In the genomic region with DNA sequence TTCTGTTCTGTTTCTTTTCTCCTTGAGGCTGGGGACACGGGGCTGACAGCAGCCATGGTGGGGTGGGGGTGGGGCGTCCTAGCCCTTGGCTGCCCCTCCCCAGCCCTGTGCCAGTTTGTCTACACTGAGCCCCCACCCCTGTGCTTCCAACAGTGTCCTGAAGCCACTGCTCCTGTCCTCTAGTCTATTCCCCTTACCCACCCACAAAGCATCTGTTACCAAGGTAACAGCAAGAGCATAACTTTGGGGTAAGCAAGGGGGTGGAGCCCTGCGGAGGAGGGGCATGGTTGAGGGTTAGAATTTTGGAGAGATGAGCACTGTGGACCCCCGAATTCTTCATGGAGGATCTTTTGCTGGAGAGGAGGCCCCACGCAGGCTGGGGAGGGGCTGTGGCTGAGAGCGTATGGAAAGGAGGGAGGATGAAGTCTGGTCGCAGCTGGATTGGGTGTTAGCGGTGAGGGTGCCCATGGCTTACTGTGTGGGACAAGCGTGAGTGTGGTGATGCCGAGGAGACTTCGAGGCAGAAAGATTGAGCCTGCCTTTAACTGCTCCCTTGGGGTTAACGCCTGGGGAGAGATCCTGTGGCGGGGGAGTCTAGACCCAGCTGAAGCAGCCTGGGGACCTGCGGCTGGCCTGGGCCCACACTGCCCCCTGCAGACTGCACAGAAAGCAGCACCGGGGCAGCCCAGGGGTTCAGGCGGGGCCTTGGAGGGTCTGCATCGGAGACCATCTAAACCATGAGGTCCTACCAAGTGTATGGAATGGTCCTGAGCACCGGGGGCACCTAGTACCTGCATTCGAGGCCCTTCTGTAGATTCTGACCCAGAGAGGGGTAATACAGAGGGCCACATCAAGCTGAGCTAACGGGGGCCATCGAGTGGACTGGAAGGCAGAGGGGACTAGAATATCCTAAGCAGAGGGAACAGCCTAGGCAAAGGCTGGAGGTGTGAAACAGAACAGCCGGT, we compare ENCODE assay signal across 1 cellular context.
TF ChIP-seq lines count a peak whose summit lies in the region.

No MANE protein-coding gene starts in this region.

TF ChIP-seq in HEK293, 187 proteins besides CTCF, POLR2A, EP300 and RAD21 (continued from another document):
- TF ChIP-seq, protein P1, sequence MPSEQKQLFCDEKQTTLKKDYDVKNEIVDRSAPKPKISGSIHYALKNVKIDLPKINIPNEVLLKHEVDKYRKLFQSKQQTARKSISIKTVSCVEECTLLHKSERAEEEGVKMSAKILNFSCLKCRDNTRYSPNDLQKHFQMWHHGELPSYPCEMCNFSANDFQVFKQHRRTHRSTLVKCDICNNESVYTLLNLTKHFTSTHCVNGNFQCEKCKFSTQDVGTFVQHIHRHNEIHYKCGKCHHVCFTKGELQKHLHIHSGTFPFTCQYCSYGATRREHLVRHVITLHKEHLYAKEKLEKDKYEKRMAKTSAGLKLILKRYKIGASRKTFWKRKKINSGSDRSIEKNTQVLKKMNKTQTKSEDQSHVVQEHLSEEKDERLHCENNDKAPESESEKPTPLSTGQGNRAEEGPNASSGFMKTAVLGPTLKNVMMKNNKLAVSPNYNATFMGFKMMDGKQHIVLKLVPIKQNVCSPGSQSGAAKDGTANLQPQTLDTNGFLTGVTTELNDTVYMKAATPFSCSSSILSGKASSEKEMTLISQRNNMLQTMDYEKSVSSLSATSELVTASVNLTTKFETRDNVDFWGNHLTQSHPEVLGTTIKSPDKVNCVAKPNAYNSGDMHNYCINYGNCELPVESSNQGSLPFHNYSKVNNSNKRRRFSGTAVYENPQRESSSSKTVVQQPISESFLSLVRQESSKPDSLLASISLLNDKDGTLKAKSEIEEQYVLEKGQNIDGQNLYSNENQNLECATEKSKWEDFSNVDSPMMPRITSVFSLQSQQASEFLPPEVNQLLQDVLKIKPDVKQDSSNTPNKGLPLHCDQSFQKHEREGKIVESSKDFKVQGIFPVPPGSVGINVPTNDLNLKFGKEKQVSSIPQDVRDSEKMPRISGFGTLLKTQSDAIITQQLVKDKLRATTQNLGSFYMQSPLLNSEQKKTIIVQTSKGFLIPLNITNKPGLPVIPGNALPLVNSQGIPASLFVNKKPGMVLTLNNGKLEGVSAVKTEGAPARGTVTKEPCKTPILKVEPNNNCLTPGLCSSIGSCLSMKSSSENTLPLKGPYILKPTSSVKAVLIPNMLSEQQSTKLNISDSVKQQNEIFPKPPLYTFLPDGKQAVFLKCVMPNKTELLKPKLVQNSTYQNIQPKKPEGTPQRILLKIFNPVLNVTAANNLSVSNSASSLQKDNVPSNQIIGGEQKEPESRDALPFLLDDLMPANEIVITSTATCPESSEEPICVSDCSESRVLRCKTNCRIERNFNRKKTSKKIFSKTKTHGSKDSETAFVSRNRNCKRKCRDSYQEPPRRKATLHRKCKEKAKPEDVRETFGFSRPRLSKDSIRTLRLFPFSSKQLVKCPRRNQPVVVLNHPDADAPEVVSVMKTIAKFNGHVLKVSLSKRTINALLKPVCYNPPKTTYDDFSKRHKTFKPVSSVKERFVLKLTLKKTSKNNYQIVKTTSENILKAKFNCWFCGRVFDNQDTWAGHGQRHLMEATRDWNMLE (tag by site-specific recombination; conservative IDR thresholded peaks at IDR 0.05; ENCODE audit: low read depth) = no peak
- 0 out of 2 replicates have a peak, but pooled peaks have one; percentile 75 for TF ChIP-seq ZBTB7A (tag by site-specific recombination; IDR thresholded peaks at IDR 0.05; ENCODE audit: low read depth)
- TF ChIP-seq ZNF768 (tag by site-specific recombination; IDR thresholded peaks at IDR 0.05) = no peak
- TF ChIP-seq ZBTB48 (tag by site-specific recombination; IDR thresholded peaks at IDR 0.05) = peak; percentile 88
- TF ChIP-seq RBAK (tag by site-specific recombination; IDR thresholded peaks at IDR 0.05) = no peak
- TF ChIP-seq ZNF670 (tag by site-specific recombination; IDR thresholded peaks at IDR 0.05; ENCODE audit: low read depth) = no peak
- TF ChIP-seq ZNF184 (tag by site-specific recombination; IDR thresholded peaks at IDR 0.05) = no peak
- no peak for TF ChIP-seq SCRT2 (tag by site-specific recombination; IDR thresholded peaks at IDR 0.05)
- peak; percentile 49; the same call in 1 of the 2 replicates for TF ChIP-seq ZNF629 (tag by site-specific recombination; IDR thresholded peaks at IDR 0.05)
- peak; percentile 97 for TF ChIP-seq ZNF2 (tag by site-specific recombination; IDR thresholded peaks at IDR 0.05)
- TF ChIP-seq ZNF48 (tag by site-specific recombination; IDR thresholded peaks at IDR 0.05) = no peak
- TF ChIP-seq IKZF3 (tag by site-specific recombination; IDR thresholded peaks at IDR 0.05) = peak; percentile 66
- peak; percentile 97 for TF ChIP-seq ZIC2 (tag by site-specific recombination; IDR thresholded peaks at IDR 0.05)
- TF ChIP-seq SP3 (tag by site-specific recombination; IDR thresholded peaks at IDR 0.05) = peak; percentile 17; the same call in 1 of the 2 replicates
- peak; percentile 85 for TF ChIP-seq ZBTB17 (tag by site-specific recombination; IDR thresholded peaks at IDR 0.05)
- no peak for TF ChIP-seq ZNF837 (tag by site-specific recombination; IDR thresholded peaks at IDR 0.05)
- TF ChIP-seq ZNF10 (tag by site-specific recombination; IDR thresholded peaks at IDR 0.05) = peak; percentile 54; the same call in 1 of the 2 replicates
- TF ChIP-seq ZNF169 (tag by site-specific recombination; IDR thresholded peaks at IDR 0.05) = no peak
TF ChIP-seq in HEK293: peak in this region for 39.
